In genomic region chr11:83009999-83010398, GRCh38 we compare ENCODE assay signal across 21 cellular contexts.
"Had no signal": no experiment of that assay in that cellular context is flagged by ENCODE, and none has a peak within 500 bp of the region (broad histone marks: within the 10 kb centered on the region; RNA-seq: fewer than 3 reads in every experiment).

No MANE protein-coding gene starts in this region.

- H3K4me2 ChIP-seq: hepatocyte, smooth muscle cell had no signal

- H3K4me3 ChIP-seq: hepatocyte, smooth muscle cell had no signal

- H3K4me3 Mint-ChIP-seq: activated naive CD8-positive, alpha-beta T cell treated with anti-CD3 and anti-CD28 coated beads, Interleukin-2, amount 10 ng/mL, durations not matched to agents 7 days and 5 days; activated T-cell treated with anti-CD3 and anti-CD28 coated beads, Interleukin-2, amount 50 U/mL, for 4 hours; nephron progenitor cell; T-helper 1 cell treated with Interleukin-12 subunit alpha and Interleukin-12 subunit beta and Interleukin-4 antibody, amounts not matched to agents 30 μg/mL and 1 μg/mL, for 36 hours had no signal

- H3K79me2 ChIP-seq: hepatocyte had no signal

- H3K27me3 Mint-ChIP-seq: activated naive CD8-positive, alpha-beta T cell treated with anti-CD3 and anti-CD28 coated beads, Interleukin-2, amount 10 ng/mL, durations not matched to agents 7 days and 5 days had no signal

- H2AFZ ChIP-seq: hepatocyte had no signal

- H3K27ac ChIP-seq: foreskin keratinocyte, hepatocyte had no signal

- H3K9me3 Mint-ChIP-seq: activated T-cell treated with anti-CD3 and anti-CD28 coated beads, Interleukin-2, amount 50 U/mL, for 4 hours; nephron progenitor cell had no signal

- H3K27me3 ChIP-seq: foreskin keratinocyte, hepatocyte had no signal

- H3K27ac Mint-ChIP-seq: activated naive CD8-positive, alpha-beta T cell treated with anti-CD3 and anti-CD28 coated beads, Interleukin-2, amount 10 ng/mL, durations not matched to agents 7 days and 5 days; nephron progenitor cell; T-helper 1 cell treated with Interleukin-12 subunit alpha and Interleukin-12 subunit beta and Interleukin-4 antibody, amounts not matched to agents 30 μg/mL and 1 μg/mL, for 36 hours had no signal

- ATAC-seq: activated T-cell treated with anti-CD3 and anti-CD28 coated beads, Interleukin-2, amount 50 U/mL, for 4 hours; foreskin keratinocyte; sciatic nerve had no signal

- DNase-seq: activated CD4-positive, alpha-beta T cell treated with anti-CD3 and anti-CD28 coated beads for 4 hours; activated CD4-positive, alpha-beta T cell treated with anti-CD3 and anti-CD28 coated beads, Interleukin-2, amount 50 U/mL, for 48 hours; activated CD4-positive, CD25-positive, alpha-beta regulatory T cell; activated CD8-positive, alpha-beta memory T cell treated with anti-CD3 and anti-CD28 coated beads, Interleukin-2, amount 50 U/mL, for 48 hours; activated naive CD4-positive, alpha-beta T cell treated with Interleukin-2 at 50 U/mL for 16 hours; activated naive CD8-positive, alpha-beta T cell treated with anti-CD3 and anti-CD28 coated beads, Interleukin-2, amount 10 ng/mL, durations not matched to agents 7 days and 5 days; activated T-cell treated with anti-CD3 and anti-CD28 coated beads, Interleukin-2, amount 50 U/mL, for 4 hours; amygdala; dermis blood vessel endothelial cell; effector memory CD4-positive, alpha-beta T cell; foreskin keratinocyte; kidney glomerular epithelial cell; nephron progenitor cell; nucleus accumbens; stimulated activated CD4-positive, alpha-beta T cell treated with anti-CD3 and anti-CD28 coated beads, Interleukin-15, amount 100 ng/mL, for 24 hours; stimulated activated naive CD4-positive, alpha-beta T cell; T1000 had no signal
